Comparison of ENCODE assay signal across 8 cellular contexts in the genomic region with DNA sequence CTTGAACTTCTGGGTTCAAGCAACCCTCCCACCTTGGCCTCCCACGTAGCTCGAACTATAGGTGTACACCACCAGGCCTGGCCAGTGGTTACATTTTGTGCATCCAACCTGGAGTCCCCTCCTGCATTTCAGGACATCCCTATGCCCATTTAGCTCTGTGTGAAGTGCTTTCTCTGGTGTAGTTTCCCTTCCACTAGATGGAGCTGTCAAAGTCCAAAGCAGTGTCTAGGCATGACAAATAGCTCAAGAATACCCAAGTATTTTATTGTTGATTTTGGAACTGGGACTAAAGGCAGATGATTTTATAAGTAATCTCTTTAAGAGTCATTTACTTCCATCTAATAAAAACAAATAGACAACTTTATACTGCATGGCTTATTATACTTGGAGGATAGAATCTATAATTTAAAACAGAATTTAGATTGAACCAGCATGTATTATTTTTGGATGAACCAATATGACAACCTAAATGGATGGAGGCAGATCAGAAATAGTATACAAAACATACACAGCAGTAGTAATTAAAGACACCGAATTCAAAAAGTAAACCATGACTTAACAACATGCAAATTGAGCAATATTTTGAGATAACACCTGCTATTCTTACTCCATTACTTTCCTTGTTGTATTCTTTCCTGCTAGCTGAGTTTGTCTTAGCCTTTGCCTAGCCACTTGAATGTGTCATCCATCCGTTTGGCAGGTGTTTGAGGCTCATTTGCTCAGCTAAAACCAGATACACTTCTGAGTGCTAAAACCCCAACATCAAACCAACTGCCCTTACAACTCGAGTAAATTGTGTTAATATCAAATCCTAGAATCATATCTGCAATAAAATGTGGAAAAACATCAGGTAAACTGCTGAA. TPM values are rescaled to one million over a fixed set of nuclear protein-coding genes. Genes with fewer than 3 reads are reported as not detected.
DNase-seq lines count a peak whose midpoint lies in the region; ATAC-seq and TF ChIP-seq lines count a peak whose summit lies in the region.

No MANE protein-coding gene starts in this region.

- no peaks in the 10 kb centered on the region for H3K27me3 Mint-ChIP-seq in MCF 10A (ENCODE audit: insufficient read depth, unreplicated experiment)
- no peaks in the 10 kb centered on the region for H3K27me3 Mint-ChIP-seq in activated T-helper 2 cell treated with anti-CD3 and anti-CD28 coated beads, Interferon-gamma antibody, Interleukin-2, Interleukin-4, amounts not matched to agents 10 μg/mL and 5 μg/mL and 100 μg/mL, durations not matched to agents 14 hours and 24 hours and 36 hours (ENCODE audit: low read depth)

- POLR2A ChIA-PET in MCF 10A (lab: Yijun Ruan, JAX), result interaction anchor here (0.5 to 1.5 kb wide), 6 partner anchors 9 to 292 kb away, joined by 3 to 5 read pairs (median 3); a partner anchor contains a TSS

- H3K4me1 ChIP-seq in breast epithelium (no peaks in the 10 kb centered on the region), KMS-11 (ENCODE audit: low read depth, poor library complexity, severe bottlenecking) (peaks cover 14% of the 10 kb centered on the region)

- TF ChIP-seq POLR2A in breast epithelium (IDR thresholded peaks at IDR 0.05), result no peak

- CTCF ChIA-PET in MCF 10A (lab: Yijun Ruan, JAX), result interaction anchor here (0.6 to 1.8 kb wide), 18 partner anchors 9 to 517 kb away, joined by 3 to 17 read pairs (median 3); no protein-coding TSS in a partner anchor

- H3K9me3 ChIP-seq in breast epithelium, result no peaks in the 10 kb centered on the region

- H3K27me3 ChIP-seq in breast epithelium, result no peaks in the 10 kb centered on the region
- H3K27me3 ChIP-seq in KMS-11 (ENCODE audit: insufficient read depth, low read depth), result no peaks in the 10 kb centered on the region

- intact Hi-C loops in MCF 10A (cut with micrococcal nuclease) (loop anchor here (2.0 kb wide), 1 partner anchor 181 kb away; no protein-coding TSS in a partner anchor), breast epithelium (cut with DNase I; ENCODE audit: low total_unique reads) (no loop called here)
- intact Hi-C loops in activated T-helper 2 cell treated with anti-CD3 and anti-CD28 coated beads, Interferon-gamma antibody, Interleukin-2, Interleukin-4, amounts not matched to agents 10 μg/mL and 5 μg/mL and 100 μg/mL, durations not matched to agents 14 hours and 24 hours and 36 hours (cut with micrococcal nuclease), result no loop called here

- H3K4me2 ChIP-seq in KMS-11, result no peak overlapping the region

- H3K27ac ChIP-seq in breast epithelium (no peak overlapping the region), KMS-11 (no peak overlapping the region; the same call in 1 of the 2 replicates)

- TF ChIP-seq CTCF in MCF 10A (IDR thresholded peaks at IDR 0.05; ENCODE audit: unreplicated experiment) (peak; percentile 38), breast epithelium (IDR thresholded peaks at IDR 0.05) (no peak), KMS-11 (conservative IDR thresholded peaks at IDR 0.05; ENCODE audit: low read depth, low read length) (peak; percentile 67)

- no peaks in the 10 kb centered on the region for H3K9me3 Mint-ChIP-seq in MCF 10A (ENCODE audit: unreplicated experiment)
- no peaks in the 10 kb centered on the region for H3K9me3 Mint-ChIP-seq in activated T-helper 2 cell treated with anti-CD3 and anti-CD28 coated beads, Interferon-gamma antibody, Interleukin-2, Interleukin-4, amounts not matched to agents 10 μg/mL and 5 μg/mL and 100 μg/mL, durations not matched to agents 14 hours and 24 hours and 36 hours

- H4K20me1 ChIP-seq in KMS-11 (ENCODE audit: insufficient read depth), result no peaks in the 10 kb centered on the region

- peaks cover 7% of the 10 kb centered on the region for H3K4me1 Mint-ChIP-seq in MCF 10A (ENCODE audit: insufficient read depth, unreplicated experiment)
- peaks cover 7% of the 10 kb centered on the region for H3K4me1 Mint-ChIP-seq in activated T-helper 2 cell treated with anti-CD3 and anti-CD28 coated beads, Interferon-gamma antibody, Interleukin-2, Interleukin-4, amounts not matched to agents 10 μg/mL and 5 μg/mL and 100 μg/mL, durations not matched to agents 14 hours and 24 hours and 36 hours (ENCODE audit: low read depth)

- peaks cover 7% of the 10 kb centered on the region for H3K36me3 ChIP-seq in breast epithelium
- H3K36me3 ChIP-seq in KMS-11 (ENCODE audit: insufficient read depth), result no peaks in the 10 kb centered on the region

- no TSS peak for BruUV-seq in MCF 10A (replicated peaks; lab: Mats Ljungman, UMichigan)

- no peak overlapping the region for H3K4me3 ChIP-seq in breast epithelium
- no peak overlapping the region for H3K4me3 ChIP-seq in KMS-11 (IDR thresholded peaks at IDR 0.05; ENCODE audit: insufficient read depth, low read depth, low read length)

- peaks cover 77% of the 10 kb centered on the region for H3K36me3 Mint-ChIP-seq in MCF 10A (ENCODE audit: insufficient read depth, unreplicated experiment)
- H3K36me3 Mint-ChIP-seq in activated T-helper 2 cell treated with anti-CD3 and anti-CD28 coated beads, Interferon-gamma antibody, Interleukin-2, Interleukin-4, amounts not matched to agents 10 μg/mL and 5 μg/mL and 100 μg/mL, durations not matched to agents 14 hours and 24 hours and 36 hours (ENCODE audit: low read depth), result peaks cover 66% of the 10 kb centered on the region

- ATAC-seq in GM21526 (IDR thresholded peaks at IDR 0.05; ENCODE audit: low FRiP score, unreplicated experiment), result no peak

- no peak overlapping the region for H2AFZ ChIP-seq in KMS-11 (ENCODE audit: low read depth)

- H3K79me2 ChIP-seq in KMS-11 (ENCODE audit: insufficient read depth, low read depth), result no peaks in the 10 kb centered on the region

- DNase-seq in MCF 10A (ENCODE audit: unreplicated experiment) (peak; percentile 60), breast epithelium (ENCODE audit: low spot score in 2 of 2) (no peak), kidney tubule cell (ENCODE audit: low spot score) (peak; percentile 63), NCI-H1436 treated with DMSO at 0.1 percent for 48 hours (lab: John Stamatoyannopoulos, UW) (no peak), hypothalamus (lab: John Stamatoyannopoulos, UW) (no peak)
- DNase-seq in activated T-helper 2 cell treated with anti-CD3 and anti-CD28 coated beads, Interferon-gamma antibody, Interleukin-2, Interleukin-4, amounts not matched to agents 10 μg/mL and 5 μg/mL and 100 μg/mL, durations not matched to agents 14 hours and 24 hours and 36 hours (ENCODE audit: low spot score), result no peak

- H3K4me3 Mint-ChIP-seq in MCF 10A (ENCODE audit: unreplicated experiment), result no peak overlapping the region
- no peak overlapping the region for H3K4me3 Mint-ChIP-seq in activated T-helper 2 cell treated with anti-CD3 and anti-CD28 coated beads, Interferon-gamma antibody, Interleukin-2, Interleukin-4, amounts not matched to agents 10 μg/mL and 5 μg/mL and 100 μg/mL, durations not matched to agents 14 hours and 24 hours and 36 hours (ENCODE audit: low read depth)

- no peak overlapping the region for H3K27ac Mint-ChIP-seq in MCF 10A (ENCODE audit: low read depth, unreplicated experiment)
- H3K27ac Mint-ChIP-seq in activated T-helper 2 cell treated with anti-CD3 and anti-CD28 coated beads, Interferon-gamma antibody, Interleukin-2, Interleukin-4, amounts not matched to agents 10 μg/mL and 5 μg/mL and 100 μg/mL, durations not matched to agents 14 hours and 24 hours and 36 hours, result peak overlapping the region; percentile 33

- H3K9ac ChIP-seq in KMS-11, result no peak overlapping the region

RNA-seq across cellular contexts. Expression of a gene that starts 37.7 kb away (rescaled TPM):
- 25.6 and 31.1 TPM in 2 replicates for total RNA-seq in MCF 10A (2022)
- total RNA-seq in breast epithelium, result 10 to 100 TPM; 15.2 to 23.3 (median 20.0) TPM
- 96.5 and 103 TPM in 2 replicates for total RNA-seq in activated T-helper 2 cell treated with anti-CD3 and anti-CD28 coated beads, Interferon-gamma antibody, Interleukin-2, Interleukin-4, amounts not matched to agents 10 μg/mL and 5 μg/mL and 100 μg/mL, durations not matched to agents 14 hours and 24 hours and 36 hours

RNA-seq across cellular contexts. Expression of a gene that starts 44.4 kb away (rescaled TPM):
- total RNA-seq in MCF 10A (2022), result 34.6 and 36.2 TPM in 2 replicates
- 10 to 100 TPM; 17.4 to 62.9 (median 42.1) TPM for total RNA-seq in breast epithelium
- total RNA-seq in activated T-helper 2 cell treated with anti-CD3 and anti-CD28 coated beads, Interferon-gamma antibody, Interleukin-2, Interleukin-4, amounts not matched to agents 10 μg/mL and 5 μg/mL and 100 μg/mL, durations not matched to agents 14 hours and 24 hours and 36 hours, result 409 and 435 TPM in 2 replicates

RNA-seq across cellular contexts. Expression of a gene that starts 52.5 kb away (rescaled TPM):
- 84.8 and 101 TPM in 2 replicates for total RNA-seq in MCF 10A (2022)
- 10 to 100 TPM; 62.3 to 80.3 (median 74.9) TPM for total RNA-seq in breast epithelium
- total RNA-seq in activated T-helper 2 cell treated with anti-CD3 and anti-CD28 coated beads, Interferon-gamma antibody, Interleukin-2, Interleukin-4, amounts not matched to agents 10 μg/mL and 5 μg/mL and 100 μg/mL, durations not matched to agents 14 hours and 24 hours and 36 hours, result 109 and 132 TPM in 2 replicates

Comparison
In these comparisons a context has a peak if more than half of its experiments do, and no peak if none do; other contexts are left out.
1. DNase-seq: peak in MCF 10A (single experiment) and kidney tubule cell (single experiment); none in breast epithelium (0 of 2), activated T-helper 2 cell treated with anti-CD3 and anti-CD28 coated beads, Interferon-gamma antibody, Interleukin-2, Interleukin-4, amounts not matched to agents 10 μg/mL and 5 μg/mL and 100 μg/mL, durations not matched to agents 14 hours and 24 hours and 36 hours (single experiment), NCI-H1436 treated with DMSO at 0.1 percent for 48 hours (single experiment) and hypothalamus (0 of 51).
2. CTCF ChIP-seq: peak in MCF 10A (single experiment) and KMS-11 (single experiment); none in breast epithelium (0 of 3).